ENCODE assay signal across 1 cellular context in genomic region chr12:112977641-112978040, GRCh38.
TF ChIP-seq lines count a peak whose summit lies in the region.

No MANE protein-coding gene starts in this region.

TF ChIP-seq in K562, 482 proteins besides CTCF, POLR2A, EP300 and RAD21:
- TF ChIP-seq ZFP36 (IDR thresholded peaks at IDR 0.05; ENCODE audit: low read depth, low read length, partially characterized antibody) (peak; percentile 60), GATAD2B (IDR thresholded peaks at IDR 0.05; ENCODE audit: borderline replicate concordance) (no peak)
TF ChIP-seq in K562: peak in this region for 1.
